ENCODE assay signal across 22 cellular contexts in genomic region chr13:113804703-113805430, GRCh38.
"Had no signal": no experiment of that assay in that cellular context is flagged by ENCODE, and none has a peak within 500 bp of the region (broad histone marks: within the 10 kb centered on the region; RNA-seq: fewer than 3 reads in every experiment).

No MANE protein-coding gene starts in this region.

- H3K4me1 ChIP-seq: adrenal gland, colonic mucosa had no signal

- H3K27me3 Mint-ChIP-seq: activated naive CD8-positive, alpha-beta T cell; central memory CD8-positive, alpha-beta T cell had no signal

- H3K27ac Mint-ChIP-seq: activated naive CD8-positive, alpha-beta T cell; activated T-helper 2 cell treated with anti-CD3 and anti-CD28 coated beads, Interferon-gamma antibody, Interleukin-2, Interleukin-4, amounts not matched to agents 10 μg/mL and 5 μg/mL and 100 μg/mL, durations not matched to agents 14 hours and 24 hours and 36 hours had no signal

- H3K4me3 ChIP-seq: adrenal gland, colonic mucosa, dorsolateral prefrontal cortex, gastroesophageal sphincter, thyroid gland had no signal

- H3K9me3 ChIP-seq: adrenal gland, colonic mucosa, thyroid gland had no signal

- H3K9me3 Mint-ChIP-seq: central memory CD8-positive, alpha-beta T cell had no signal

- H3K27me3 ChIP-seq: adrenal gland, colonic mucosa, gastroesophageal sphincter, thyroid gland had no signal

- H3K4me3 Mint-ChIP-seq: activated naive CD8-positive, alpha-beta T cell; activated T-cell treated with anti-CD3 and anti-CD28 coated beads, Interleukin-2, amount 50 U/mL, for 4 hours; central memory CD8-positive, alpha-beta T cell; nephron had no signal

- H3K36me3 Mint-ChIP-seq: activated naive CD8-positive, alpha-beta T cell had no signal

- FAIRE-seq: astrocyte, keratinocyte had no signal

- ATAC-seq: activated T-cell treated with anti-CD3 and anti-CD28 coated beads, Interleukin-2, amount 50 U/mL, for 4 hours; left lobe of liver; stimulated activated naive CD8-positive, alpha-beta T cell treated with anti-CD3 and anti-CD28 coated beads, Interleukin-15, Interleukin-2, amounts not matched to agents 100 U/mL and 50 U/mL, for 24 hours had no signal

- H3K27ac ChIP-seq: adrenal gland, colonic mucosa, dorsolateral prefrontal cortex, thyroid gland had no signal

- DNase-seq: activated CD4-positive, alpha-beta T cell treated with anti-CD3 and anti-CD28 coated beads for 4 hours; activated CD4-positive, alpha-beta T cell treated with anti-CD3 and anti-CD28 coated beads, Interleukin-2, amount 50 U/mL, for 48 hours; activated CD8-positive, alpha-beta memory T cell treated with anti-CD3 and anti-CD28 coated beads, Interleukin-2, amount 50 U/mL, for 48 hours; activated naive CD4-positive, alpha-beta T cell; activated T-cell treated with anti-CD3 and anti-CD28 coated beads, Interleukin-2, amount 50 U/mL, for 4 hours; adrenal gland; colonic mucosa; midbrain; stimulated activated CD4-positive, alpha-beta T cell treated with anti-CD3 and anti-CD28 coated beads, Interleukin-12 subunit alpha, Interleukin-12 subunit beta, amount 100 ng/mL, for 4 hours; stimulated activated CD4-positive, alpha-beta T cell treated with anti-CD3 and anti-CD28 coated beads, Interleukin-4, amount 100 ng/mL, for 4 hours; stimulated activated naive CD8-positive, alpha-beta T cell treated with anti-CD3 and anti-CD28 coated beads, Interleukin-15, Interleukin-2, amounts not matched to agents 100 U/mL and 50 U/mL, for 24 hours; T-helper 9 cell; thyroid gland had no signal

- H3K36me3 ChIP-seq: adrenal gland, colonic mucosa, gastroesophageal sphincter, thyroid gland had no signal
